Comparison of ENCODE assay signal across 17 cellular contexts in genomic region chr3:4889896-4890295, GRCh38.
DNase-seq lines count a peak whose midpoint lies in the region; ATAC-seq and TF ChIP-seq lines count a peak whose summit lies in the region.
"Had no signal": no experiment of that assay in that cellular context is flagged by ENCODE, and none has a peak within 500 bp of the region (broad histone marks: within the 10 kb centered on the region; RNA-seq: fewer than 3 reads in every experiment).

No MANE protein-coding gene starts in this region.

- ATAC-seq in activated CD8-positive, alpha-beta memory T cell treated with anti-CD3 and anti-CD28 coated beads, Interleukin-2, amount 10 ng/mL, durations not matched to agents 7 days and 5 days, result no peak
- ATAC-seq in GM21423 (IDR thresholded peaks at IDR 0.05; ENCODE audit: unreplicated experiment), result no peak

- H3K4me3 ChIP-seq in cardiac fibroblast (replicated peaks in 1 of 2; ENCODE audit: low read depth in 2 of 2, low read length in 2 of 2) (no peak overlapping the region), smooth muscle cell (no peak overlapping the region)
- H3K4me3 ChIP-seq: pancreas, Peyer's patch, skin epidermis, stomach had no signal

- WGBS in smooth muscle cell (ENCODE audit: low lambda C conversion rate), result 78% methylated on average over 3 of the region's 3 CpGs

- no peak for DNase-seq in activated CD8-positive, alpha-beta memory T cell treated with anti-CD3 and anti-CD28 coated beads, Interleukin-2, amount 10 ng/mL, durations not matched to agents 7 days and 5 days
- DNase-seq in activated CD8-positive, alpha-beta memory T cell treated with anti-CD3 and anti-CD28 coated beads, Interleukin-2, amount 50 U/mL, for 48 hours, result no peak
- DNase-seq in activated CD4-positive, alpha-beta memory T cell treated with anti-CD3 and anti-CD28 coated beads, Interleukin-2, amount 10 ng/mL, durations not matched to agents 7 days and 5 days, result no peak
- peak; percentile 35 to 52 for DNase-seq in cardiac fibroblast (ENCODE audit: low read depth in 2 of 2)
- DNase-seq in smooth muscle cell (lab: John Stamatoyannopoulos, UW; ENCODE audit: unreplicated experiment), result no peak
- DNase-seq in pons (ENCODE audit: low spot score), result no peak
- no peak for DNase-seq in stimulated activated CD4-positive, alpha-beta T cell treated with anti-CD3 and anti-CD28 coated beads, Interleukin-1b, Interleukin-23, amount 100 ng/mL, for 48 hours
- DNase-seq: activated T-cell treated with anti-CD3 and anti-CD28 coated beads for 4 hours, anterior cingulate cortex, H9, NCI-H1048, pancreas, Peyer's patch, stomach had no signal

- no peaks in the 10 kb centered on the region for H3K27me3 ChIP-seq in smooth muscle cell (ENCODE audit: low read depth)
- H3K27me3 ChIP-seq: pancreas, Peyer's patch, stomach had no signal

- TF ChIP-seq CTCF in cardiac fibroblast (IDR thresholded peaks at IDR 0.05; ENCODE audit: low read depth, low read length), result no peak
- TF ChIP-seq CTCF in smooth muscle cell (IDR thresholded peaks at IDR 0.05; ENCODE audit: borderline replicate concordance, insufficient read depth, poor library complexity, severe bottlenecking), result no peak

- H3F3A ChIP-seq in smooth muscle cell (ENCODE audit: low read depth), result peaks cover 5% of the 10 kb centered on the region

- POLR2A ChIA-PET in activated CD4-positive, alpha-beta memory T cell treated with anti-CD3 and anti-CD28 coated beads, Interleukin-2, amount 10 ng/mL, durations not matched to agents 7 days and 5 days (lab: Charles Lee), result interaction anchor here (0.9 to 2.4 kb wide), 8 partner anchors 9 to 94 kb away, joined by 3 to 10 read pairs (median 4); partner anchors contain the start of gene BHLHE40

- H3K27me3 Mint-ChIP-seq in activated CD8-positive, alpha-beta memory T cell treated with anti-CD3 and anti-CD28 coated beads, Interleukin-2, amount 10 ng/mL, durations not matched to agents 7 days and 5 days, result no peaks in the 10 kb centered on the region
- peaks cover 3% of the 10 kb centered on the region for H3K27me3 Mint-ChIP-seq in activated CD4-positive, alpha-beta memory T cell treated with anti-CD3 and anti-CD28 coated beads, Interleukin-2, amount 10 ng/mL, durations not matched to agents 7 days and 5 days
- H3K27me3 Mint-ChIP-seq: CD8-positive, alpha-beta memory T cell had no signal

- H3K79me2 ChIP-seq in smooth muscle cell (ENCODE audit: low read depth), result no peaks in the 10 kb centered on the region

- H3K36me3 ChIP-seq in smooth muscle cell (ENCODE audit: low read depth), result no peaks in the 10 kb centered on the region
- H3K36me3 ChIP-seq: pancreas, Peyer's patch, stomach had no signal

- H4K20me1 ChIP-seq in smooth muscle cell (ENCODE audit: low read depth), result no peaks in the 10 kb centered on the region

- peak overlapping the region; percentile 45 for H3K27ac ChIP-seq in smooth muscle cell (ENCODE audit: low read depth)
- H3K27ac ChIP-seq: pancreas, stomach had no signal

- H3K9ac ChIP-seq in smooth muscle cell (ENCODE audit: low read depth), result no peak overlapping the region

- H3K9me3 Mint-ChIP-seq in activated CD8-positive, alpha-beta memory T cell treated with anti-CD3 and anti-CD28 coated beads, Interleukin-2, amount 10 ng/mL, durations not matched to agents 7 days and 5 days (ENCODE audit: low read depth), result peaks cover 3% of the 10 kb centered on the region
- H3K9me3 Mint-ChIP-seq in activated CD4-positive, alpha-beta memory T cell treated with anti-CD3 and anti-CD28 coated beads, Interleukin-2, amount 10 ng/mL, durations not matched to agents 7 days and 5 days, result no peaks in the 10 kb centered on the region
- H3K9me3 Mint-ChIP-seq: CD8-positive, alpha-beta memory T cell; H9 had no signal

- H3K4me3 Mint-ChIP-seq in activated CD8-positive, alpha-beta memory T cell treated with anti-CD3 and anti-CD28 coated beads, Interleukin-2, amount 10 ng/mL, durations not matched to agents 7 days and 5 days, result peak overlapping the region; percentile 15
- no peak overlapping the region for H3K4me3 Mint-ChIP-seq in activated CD4-positive, alpha-beta memory T cell treated with anti-CD3 and anti-CD28 coated beads, Interleukin-2, amount 10 ng/mL, durations not matched to agents 7 days and 5 days
- H3K4me3 Mint-ChIP-seq: H9 had no signal

- no peaks in the 10 kb centered on the region for H3K9me3 ChIP-seq in smooth muscle cell (replicated peaks; ENCODE audit: low read depth)
- H3K9me3 ChIP-seq: pancreas, Peyer's patch, stomach had no signal

- CTCF ChIA-PET in activated CD8-positive, alpha-beta memory T cell treated with anti-CD3 and anti-CD28 coated beads, Interleukin-2, amount 10 ng/mL, durations not matched to agents 7 days and 5 days (lab: Charles Lee), result interaction anchor here (1.0 to 5.0 kb wide), 6 partner anchors 9 to 179 kb away, joined by 3 to 22 read pairs (median 5); no protein-coding TSS in a partner anchor
- CTCF ChIA-PET in activated CD4-positive, alpha-beta memory T cell treated with anti-CD3 and anti-CD28 coated beads, Interleukin-2, amount 10 ng/mL, durations not matched to agents 7 days and 5 days (lab: Charles Lee), result interaction anchor here (0.7 to 1.4 kb wide), 4 partner anchors 19 to 178 kb away, joined by 3 to 5 read pairs (median 3); no protein-coding TSS in a partner anchor

- no peak overlapping the region for H3K4me2 ChIP-seq in smooth muscle cell

- no peak overlapping the region for H2AFZ ChIP-seq in smooth muscle cell (ENCODE audit: low read depth)

- H3K36me3 Mint-ChIP-seq in activated CD8-positive, alpha-beta memory T cell treated with anti-CD3 and anti-CD28 coated beads, Interleukin-2, amount 10 ng/mL, durations not matched to agents 7 days and 5 days, result peaks cover 18% of the 10 kb centered on the region
- peaks cover 10% of the 10 kb centered on the region for H3K36me3 Mint-ChIP-seq in activated CD4-positive, alpha-beta memory T cell treated with anti-CD3 and anti-CD28 coated beads, Interleukin-2, amount 10 ng/mL, durations not matched to agents 7 days and 5 days (ENCODE audit: low read depth)
- H3K36me3 Mint-ChIP-seq: CD8-positive, alpha-beta memory T cell had no signal

- H3K27ac Mint-ChIP-seq in activated CD8-positive, alpha-beta memory T cell treated with anti-CD3 and anti-CD28 coated beads, Interleukin-2, amount 10 ng/mL, durations not matched to agents 7 days and 5 days, result peak overlapping the region; percentile 85
- H3K27ac Mint-ChIP-seq in activated CD4-positive, alpha-beta memory T cell treated with anti-CD3 and anti-CD28 coated beads, Interleukin-2, amount 10 ng/mL, durations not matched to agents 7 days and 5 days, result peak overlapping the region; percentile 80
- H3K27ac Mint-ChIP-seq: H9 had no signal

- H3K4me1 ChIP-seq in smooth muscle cell (ENCODE audit: low read depth), result no peaks in the 10 kb centered on the region
- H3K4me1 ChIP-seq: stomach had no signal

- H3K4me1 Mint-ChIP-seq in activated CD8-positive, alpha-beta memory T cell treated with anti-CD3 and anti-CD28 coated beads, Interleukin-2, amount 10 ng/mL, durations not matched to agents 7 days and 5 days, result peaks cover 40% of the 10 kb centered on the region
- H3K4me1 Mint-ChIP-seq in activated CD4-positive, alpha-beta memory T cell treated with anti-CD3 and anti-CD28 coated beads, Interleukin-2, amount 10 ng/mL, durations not matched to agents 7 days and 5 days, result peaks cover 32% of the 10 kb centered on the region

Comparison
In these comparisons a context has a peak if more than half of its experiments do, and no peak if none do; other contexts are left out.
1. DNase-seq: peak in cardiac fibroblast (2 of 2); none in activated CD8-positive, alpha-beta memory T cell treated with anti-CD3 and anti-CD28 coated beads, Interleukin-2, amount 10 ng/mL, durations not matched to agents 7 days and 5 days (single experiment), activated CD8-positive, alpha-beta memory T cell treated with anti-CD3 and anti-CD28 coated beads, Interleukin-2, amount 50 U/mL, for 48 hours (single experiment), activated CD4-positive, alpha-beta memory T cell treated with anti-CD3 and anti-CD28 coated beads, Interleukin-2, amount 10 ng/mL, durations not matched to agents 7 days and 5 days (single experiment), smooth muscle cell (single experiment), pons (single experiment) and stimulated activated CD4-positive, alpha-beta T cell treated with anti-CD3 and anti-CD28 coated beads, Interleukin-1b, Interleukin-23, amount 100 ng/mL, for 48 hours (single experiment).